Comparison of ENCODE assay signal across 1 cellular context in the genomic region with DNA sequence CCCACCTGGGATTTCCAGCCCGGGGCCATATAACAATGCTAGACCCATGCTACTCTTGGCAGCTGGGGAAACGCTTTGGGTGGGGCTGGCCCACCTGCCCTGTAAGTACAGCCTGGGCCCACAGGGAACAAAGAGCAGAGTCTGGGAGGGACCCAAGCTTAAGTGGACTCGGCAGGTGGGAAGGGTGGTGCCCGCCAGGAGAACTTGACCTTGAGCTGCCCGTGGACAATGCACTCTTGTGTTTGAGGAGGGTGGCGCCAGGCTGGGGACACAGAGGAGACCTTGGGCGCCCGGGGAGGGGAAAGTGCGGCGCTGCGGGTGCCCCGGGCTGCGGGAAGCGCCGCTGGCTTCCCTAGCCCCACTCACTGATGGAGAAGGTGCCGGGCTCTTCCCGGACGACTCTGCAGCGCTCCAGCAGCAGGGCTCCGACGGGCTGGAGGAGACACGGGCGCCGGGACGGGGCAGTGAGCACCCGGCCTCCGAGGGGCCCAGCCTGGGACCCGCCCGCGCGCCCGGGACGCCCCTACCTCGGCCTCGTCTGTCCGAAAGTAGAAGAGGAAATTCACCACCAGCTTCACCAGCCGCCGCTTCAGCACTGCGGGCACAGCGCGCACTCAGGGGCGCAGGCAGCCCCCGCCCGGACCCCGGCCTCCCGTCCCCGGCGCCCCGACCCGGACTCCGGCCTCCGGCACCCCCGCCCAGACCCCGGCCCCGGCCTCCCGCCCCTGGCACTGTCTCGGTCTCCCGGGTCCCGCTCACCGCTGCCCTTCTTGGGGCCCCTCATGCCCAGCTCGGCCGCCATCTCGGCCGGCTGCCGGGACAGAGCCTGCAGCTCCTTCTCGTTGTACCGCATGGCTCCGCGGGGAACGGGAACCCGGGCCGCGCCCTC.
TF ChIP-seq lines count a peak whose summit lies in the region.

No MANE protein-coding gene starts in this region.

TF ChIP-seq in HepG2, 621 proteins besides CTCF, POLR2A, EP300 and RAD21 (continued from another document and continues in another):
- TF ChIP-seq FOXO4 (CRISPR knock-in tag; conservative IDR thresholded peaks at IDR 0.05) (0 out of 2 replicates have a peak, but pooled peaks have one; percentile 88), ZNF24 (IDR thresholded peaks at IDR 0.05) (no peak), NR2F2 (IDR thresholded peaks at IDR 0.05; ENCODE audit: borderline replicate concordance, low read depth) (peak; percentile 8; the same call in 1 of the 2 replicates), ZNF33B (CRISPR knock-in tag; IDR thresholded peaks at IDR 0.05) (no peak), ARHGAP35 (CRISPR knock-in tag; IDR thresholded peaks at IDR 0.05; ENCODE audit: borderline replicate concordance) (no peak), EHMT2 (IDR thresholded peaks at IDR 0.05; ENCODE audit: borderline replicate concordance, low read depth, low read length) (no peak), ZFP90 (CRISPR knock-in tag; IDR thresholded peaks at IDR 0.05; ENCODE audit: borderline replicate concordance) (no peak), KMT2B (CRISPR knock-in tag; IDR thresholded peaks at IDR 0.05) (no peak; the same call in 1 of the 2 replicates), ZNF546 (CRISPR knock-in tag; conservative IDR thresholded peaks at IDR 0.05) (peak; percentile 5; the same call in 1 of the 2 replicates), ZBTB2 (CRISPR knock-in tag; IDR thresholded peaks at IDR 0.05; ENCODE audit: low read depth) (no peak; the same call in none of the 2 replicates), SRF (IDR thresholded peaks at IDR 0.05; ENCODE audit: low read depth, low read length) (no peak), NKX3-1 (CRISPR knock-in tag; IDR thresholded peaks at IDR 0.05) (no peak), ZNF891 (CRISPR knock-in tag; IDR thresholded peaks at IDR 0.05) (no peak), MEIS2 (CRISPR knock-in tag; IDR thresholded peaks at IDR 0.05) (no peak; the same call in 1 of the 2 replicates), STAG1 (CRISPR knock-in tag; IDR thresholded peaks at IDR 0.05) (no peak; the same call in 1 of the 2 replicates), HOXD1 (CRISPR knock-in tag; IDR thresholded peaks at IDR 0.05) (no peak), JDP2 (CRISPR knock-in tag; IDR thresholded peaks at IDR 0.05; ENCODE audit: borderline replicate concordance) (no peak), ZNF768 (CRISPR knock-in tag; IDR thresholded peaks at IDR 0.05) (no peak), E2F5 (CRISPR knock-in tag; conservative IDR thresholded peaks at IDR 0.05) (no peak), ZBTB37 (CRISPR knock-in tag; IDR thresholded peaks at IDR 0.05) (no peak), TAF1 (CRISPR knock-in tag; IDR thresholded peaks at IDR 0.05) (no peak; the same call in 1 of the 2 replicates), NBN (conservative IDR thresholded peaks at IDR 0.05) (no peak), KDM5A (IDR thresholded peaks at IDR 0.05; ENCODE audit: borderline replicate concordance, low read length) (no peak; the same call in 1 of the 2 replicates), GPBP1L1 (CRISPR knock-in tag; IDR thresholded peaks at IDR 0.05) (no peak), TFAP4 (IDR thresholded peaks at IDR 0.05; ENCODE audit: borderline replicate concordance, low read depth) (no peak), ZNF235 (CRISPR knock-in tag; IDR thresholded peaks at IDR 0.05; ENCODE audit: borderline replicate concordance) (no peak), ZNF564 (CRISPR knock-in tag; IDR thresholded peaks at IDR 0.05) (no peak; the same call in 1 of the 2 replicates), IKZF4 (CRISPR knock-in tag; IDR thresholded peaks at IDR 0.05; ENCODE audit: borderline replicate concordance, low read depth, not compliant biosample characterization) (peak; percentile 11), MXI1 (IDR thresholded peaks at IDR 0.05; ENCODE audit: borderline replicate concordance, low read depth, low read length) (peak; percentile 60; the same call in 1 of the 3 replicates), SNAI1 (CRISPR knock-in tag; IDR thresholded peaks at IDR 0.05; ENCODE audit: borderline replicate concordance) (no peak; the same call in 1 of the 2 replicates)
- TF ChIP-seq, protein P1, sequence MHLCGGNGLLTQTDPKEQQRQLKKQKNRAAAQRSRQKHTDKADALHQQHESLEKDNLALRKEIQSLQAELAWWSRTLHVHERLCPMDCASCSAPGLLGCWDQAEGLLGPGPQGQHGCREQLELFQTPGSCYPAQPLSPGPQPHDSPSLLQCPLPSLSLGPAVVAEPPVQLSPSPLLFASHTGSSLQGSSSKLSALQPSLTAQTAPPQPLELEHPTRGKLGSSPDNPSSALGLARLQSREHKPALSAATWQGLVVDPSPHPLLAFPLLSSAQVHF (CRISPR knock-in tag; IDR thresholded peaks at IDR 0.05) = 0 out of 2 replicates have a peak, but pooled peaks have one; percentile 27
- TF ChIP-seq, protein P2, sequence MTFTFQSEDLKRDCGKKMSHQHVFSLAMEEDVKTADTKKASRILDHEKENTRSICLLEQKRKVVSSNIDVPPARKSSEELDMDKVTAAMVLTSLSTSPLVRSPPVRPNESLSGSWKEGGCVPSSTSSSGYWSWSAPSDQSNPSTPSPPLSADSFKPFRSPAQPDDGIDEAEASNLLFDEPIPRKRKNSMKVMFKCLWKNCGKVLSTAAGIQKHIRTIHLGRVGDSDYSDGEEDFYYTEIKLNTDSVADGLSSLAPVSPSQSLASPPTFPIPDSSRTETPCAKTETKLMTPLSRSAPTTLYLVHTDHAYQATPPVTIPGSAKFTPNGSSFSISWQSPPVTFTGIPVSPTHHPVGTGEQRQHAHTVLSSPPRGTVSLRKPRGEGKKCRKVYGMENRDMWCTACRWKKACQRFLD (CRISPR knock-in tag; IDR thresholded peaks at IDR 0.05; ENCODE audit: borderline replicate concordance) = no peak
- TF ChIP-seq, protein P3, sequence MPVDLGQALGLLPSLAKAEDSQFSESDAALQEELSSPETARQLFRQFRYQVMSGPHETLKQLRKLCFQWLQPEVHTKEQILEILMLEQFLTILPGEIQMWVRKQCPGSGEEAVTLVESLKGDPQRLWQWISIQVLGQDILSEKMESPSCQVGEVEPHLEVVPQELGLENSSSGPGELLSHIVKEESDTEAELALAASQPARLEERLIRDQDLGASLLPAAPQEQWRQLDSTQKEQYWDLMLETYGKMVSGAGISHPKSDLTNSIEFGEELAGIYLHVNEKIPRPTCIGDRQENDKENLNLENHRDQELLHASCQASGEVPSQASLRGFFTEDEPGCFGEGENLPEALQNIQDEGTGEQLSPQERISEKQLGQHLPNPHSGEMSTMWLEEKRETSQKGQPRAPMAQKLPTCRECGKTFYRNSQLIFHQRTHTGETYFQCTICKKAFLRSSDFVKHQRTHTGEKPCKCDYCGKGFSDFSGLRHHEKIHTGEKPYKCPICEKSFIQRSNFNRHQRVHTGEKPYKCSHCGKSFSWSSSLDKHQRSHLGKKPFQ (CRISPR knock-in tag; IDR thresholded peaks at IDR 0.05; ENCODE audit: insufficient replicate concordance) = no peak
- TF ChIP-seq, protein P4, sequence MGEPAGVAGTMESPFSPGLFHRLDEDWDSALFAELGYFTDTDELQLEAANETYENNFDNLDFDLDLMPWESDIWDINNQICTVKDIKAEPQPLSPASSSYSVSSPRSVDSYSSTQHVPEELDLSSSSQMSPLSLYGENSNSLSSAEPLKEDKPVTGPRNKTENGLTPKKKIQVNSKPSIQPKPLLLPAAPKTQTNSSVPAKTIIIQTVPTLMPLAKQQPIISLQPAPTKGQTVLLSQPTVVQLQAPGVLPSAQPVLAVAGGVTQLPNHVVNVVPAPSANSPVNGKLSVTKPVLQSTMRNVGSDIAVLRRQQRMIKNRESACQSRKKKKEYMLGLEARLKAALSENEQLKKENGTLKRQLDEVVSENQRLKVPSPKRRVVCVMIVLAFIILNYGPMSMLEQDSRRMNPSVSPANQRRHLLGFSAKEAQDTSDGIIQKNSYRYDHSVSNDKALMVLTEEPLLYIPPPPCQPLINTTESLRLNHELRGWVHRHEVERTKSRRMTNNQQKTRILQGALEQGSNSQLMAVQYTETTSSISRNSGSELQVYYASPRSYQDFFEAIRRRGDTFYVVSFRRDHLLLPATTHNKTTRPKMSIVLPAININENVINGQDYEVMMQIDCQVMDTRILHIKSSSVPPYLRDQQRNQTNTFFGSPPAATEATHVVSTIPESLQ (CRISPR knock-in tag; conservative IDR thresholded peaks at IDR 0.05) = no peak
- TF ChIP-seq, protein P5, sequence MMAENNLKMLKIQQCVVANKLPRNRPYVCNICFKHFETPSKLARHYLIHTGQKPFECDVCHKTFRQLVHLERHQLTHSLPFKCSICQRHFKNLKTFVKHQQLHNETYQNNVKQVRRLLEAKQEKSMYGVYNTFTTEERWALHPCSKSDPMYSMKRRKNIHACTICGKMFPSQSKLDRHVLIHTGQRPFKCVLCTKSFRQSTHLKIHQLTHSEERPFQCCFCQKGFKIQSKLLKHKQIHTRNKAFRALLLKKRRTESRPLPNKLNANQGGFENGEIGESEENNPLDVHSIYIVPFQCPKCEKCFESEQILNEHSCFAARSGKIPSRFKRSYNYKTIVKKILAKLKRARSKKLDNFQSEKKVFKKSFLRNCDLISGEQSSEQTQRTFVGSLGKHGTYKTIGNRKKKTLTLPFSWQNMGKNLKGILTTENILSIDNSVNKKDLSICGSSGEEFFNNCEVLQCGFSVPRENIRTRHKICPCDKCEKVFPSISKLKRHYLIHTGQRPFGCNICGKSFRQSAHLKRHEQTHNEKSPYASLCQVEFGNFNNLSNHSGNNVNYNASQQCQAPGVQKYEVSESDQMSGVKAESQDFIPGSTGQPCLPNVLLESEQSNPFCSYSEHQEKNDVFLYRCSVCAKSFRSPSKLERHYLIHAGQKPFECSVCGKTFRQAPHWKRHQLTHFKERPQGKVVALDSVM (CRISPR knock-in tag; IDR thresholded peaks at IDR 0.05) = no peak
- TF ChIP-seq, protein P6, sequence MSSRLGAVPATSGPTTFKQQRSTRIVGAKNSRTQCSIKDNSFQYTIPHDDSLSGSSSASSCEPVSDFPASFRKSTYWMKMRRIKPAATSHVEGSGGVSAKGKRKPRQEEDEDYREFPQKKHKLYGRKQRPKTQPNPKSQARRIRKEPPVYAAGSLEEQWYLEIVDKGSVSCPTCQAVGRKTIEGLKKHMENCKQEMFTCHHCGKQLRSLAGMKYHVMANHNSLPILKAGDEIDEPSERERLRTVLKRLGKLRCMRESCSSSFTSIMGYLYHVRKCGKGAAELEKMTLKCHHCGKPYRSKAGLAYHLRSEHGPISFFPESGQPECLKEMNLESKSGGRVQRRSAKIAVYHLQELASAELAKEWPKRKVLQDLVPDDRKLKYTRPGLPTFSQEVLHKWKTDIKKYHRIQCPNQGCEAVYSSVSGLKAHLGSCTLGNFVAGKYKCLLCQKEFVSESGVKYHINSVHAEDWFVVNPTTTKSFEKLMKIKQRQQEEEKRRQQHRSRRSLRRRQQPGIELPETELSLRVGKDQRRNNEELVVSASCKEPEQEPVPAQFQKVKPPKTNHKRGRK (CRISPR knock-in tag; IDR thresholded peaks at IDR 0.05) = no peak
